ENCODE assay signal across 8 cellular contexts in genomic region chr13:32019612-32020233, GRCh38. TPM values are rescaled to one million over a fixed set of nuclear protein-coding genes. Genes with fewer than 3 reads are reported as not detected.
A peak's percentile ranks its signal among the peaks of the same experiment; 100 is the strongest.
DNase-seq lines count a peak whose midpoint lies in the region; ATAC-seq lines count a peak whose summit lies in the region.

No MANE protein-coding gene starts in this region.

- no peak overlapping the region for H3K4me3 Mint-ChIP-seq in activated T-helper 1 cell treated with anti-CD3 and anti-CD28 coated beads, Interleukin-12 subunit alpha, Interleukin-12 subunit beta, Interleukin-2, Interleukin-4 antibody, amounts not matched to agents 30 ng/mL and 10 ng/mL and 1 ng/mL, durations not matched to agents 14 hours and 24 hours and 36 hours

- no peaks in the 10 kb centered on the region for H3K36me3 Mint-ChIP-seq in activated T-helper 1 cell treated with anti-CD3 and anti-CD28 coated beads, Interleukin-12 subunit alpha, Interleukin-12 subunit beta, Interleukin-2, Interleukin-4 antibody, amounts not matched to agents 30 ng/mL and 10 ng/mL and 1 ng/mL, durations not matched to agents 14 hours and 24 hours and 36 hours (ENCODE audit: low read depth)

- no peaks in the 10 kb centered on the region for H3K9me3 Mint-ChIP-seq in activated T-helper 1 cell treated with anti-CD3 and anti-CD28 coated beads, Interleukin-12 subunit alpha, Interleukin-12 subunit beta, Interleukin-2, Interleukin-4 antibody, amounts not matched to agents 30 ng/mL and 10 ng/mL and 1 ng/mL, durations not matched to agents 14 hours and 24 hours and 36 hours

- H3K4me1 Mint-ChIP-seq in activated T-helper 1 cell treated with anti-CD3 and anti-CD28 coated beads, Interleukin-12 subunit alpha, Interleukin-12 subunit beta, Interleukin-2, Interleukin-4 antibody, amounts not matched to agents 30 ng/mL and 10 ng/mL and 1 ng/mL, durations not matched to agents 14 hours and 24 hours and 36 hours (ENCODE audit: low read depth), result peaks cover 4% of the 10 kb centered on the region

- ATAC-seq in GM18868 (IDR thresholded peaks at IDR 0.05; ENCODE audit: unreplicated experiment), result peak; percentile 93

- H3K27me3 Mint-ChIP-seq in activated T-helper 1 cell treated with anti-CD3 and anti-CD28 coated beads, Interleukin-12 subunit alpha, Interleukin-12 subunit beta, Interleukin-2, Interleukin-4 antibody, amounts not matched to agents 30 ng/mL and 10 ng/mL and 1 ng/mL, durations not matched to agents 14 hours and 24 hours and 36 hours (ENCODE audit: insufficient read depth), result no peaks in the 10 kb centered on the region

- intact Hi-C loops in activated T-helper 1 cell treated with anti-CD3 and anti-CD28 coated beads, Interleukin-12 subunit alpha, Interleukin-12 subunit beta, Interleukin-2, Interleukin-4 antibody, amounts not matched to agents 30 ng/mL and 10 ng/mL and 1 ng/mL, durations not matched to agents 14 hours and 24 hours and 36 hours (cut with micrococcal nuclease), result loop anchor here (1.0 kb wide), 1 partner anchor 291 kb away; no protein-coding TSS in a partner anchor

- DNase-seq in D341Med (ENCODE audit: low spot score) (peak; percentile 69), HT-29 (ENCODE audit: low spot score) (peak; percentile 77), RPMI8226 (peak; percentile 10), lung microvascular endothelial cell (ENCODE audit: low read depth in 2 of 2) (peak; percentile 84 to 88), DMS79 (lab: John Stamatoyannopoulos, UW) (no peak)
- DNase-seq in effector CD8-positive, alpha-beta T cell (lab: John Stamatoyannopoulos, UW), result peak; percentile 11
- DNase-seq in activated T-helper 1 cell treated with anti-CD3 and anti-CD28 coated beads, Interleukin-12 subunit alpha, Interleukin-12 subunit beta, Interleukin-2, Interleukin-4 antibody, amounts not matched to agents 30 ng/mL and 10 ng/mL and 1 ng/mL, durations not matched to agents 14 hours and 24 hours and 36 hours (ENCODE audit: low spot score), result no peak

- no peak overlapping the region for H3K27ac Mint-ChIP-seq in activated T-helper 1 cell treated with anti-CD3 and anti-CD28 coated beads, Interleukin-12 subunit alpha, Interleukin-12 subunit beta, Interleukin-2, Interleukin-4 antibody, amounts not matched to agents 30 ng/mL and 10 ng/mL and 1 ng/mL, durations not matched to agents 14 hours and 24 hours and 36 hours

RNA-seq across cellular contexts. Expression of gene FRY, which starts 11.9 kb away (rescaled TPM):
- total RNA-seq in HT-29 (2014; rRNA removed; shearing (Covaris generic)), result 23.9 and 29.4 TPM in 2 replicates
- 90.0 and 156 TPM in 2 replicates for total RNA-seq in lung microvascular endothelial cell
- total RNA-seq in activated T-helper 1 cell treated with anti-CD3 and anti-CD28 coated beads, Interleukin-12 subunit alpha, Interleukin-12 subunit beta, Interleukin-2, Interleukin-4 antibody, amounts not matched to agents 30 ng/mL and 10 ng/mL and 1 ng/mL, durations not matched to agents 14 hours and 24 hours and 36 hours, result 2.4 and 3.2 TPM in 2 replicates

Comparison
In these comparisons a context has a peak if more than half of its experiments do, and no peak if none do; other contexts are left out.
1. DNase-seq: peak in D341Med (single experiment), HT-29 (single experiment), RPMI8226 (single experiment), effector CD8-positive, alpha-beta T cell (single experiment) and lung microvascular endothelial cell (2 of 2); none in DMS79 (single experiment) and activated T-helper 1 cell treated with anti-CD3 and anti-CD28 coated beads, Interleukin-12 subunit alpha, Interleukin-12 subunit beta, Interleukin-2, Interleukin-4 antibody, amounts not matched to agents 30 ng/mL and 10 ng/mL and 1 ng/mL, durations not matched to agents 14 hours and 24 hours and 36 hours (single experiment).